27 cellular contexts compared by ENCODE assay signal in genomic region chr6:169997187-169997929, GRCh38.
DNase-seq lines count a peak whose midpoint lies in the region; ATAC-seq and TF ChIP-seq lines count a peak whose summit lies in the region.
"Had no signal": no experiment of that assay in that cellular context is flagged by ENCODE, and none has a peak within 500 bp of the region (broad histone marks: within the 10 kb centered on the region; RNA-seq: fewer than 3 reads in every experiment).

No MANE protein-coding gene starts in this region.

- H3K27me3 Mint-ChIP-seq in H9 (ENCODE audit: low read depth) = peaks cover 10% of the 10 kb centered on the region
- H3K27me3 Mint-ChIP-seq: CD4-positive, alpha-beta memory T cell; type B pancreatic cell had no signal

- no peak overlapping the region for H2BK15ac ChIP-seq in H9 (ENCODE audit: low read depth, low read length)

- no peak overlapping the region for H4K91ac ChIP-seq in H9 (ENCODE audit: insufficient read length, low read depth, low read length)

- H3K9me3 ChIP-seq in H9 (ENCODE audit: control insufficient read depth, low read depth, low read length) = peaks cover 2% of the 10 kb centered on the region
- H3K9me3 ChIP-seq in spleen = peaks cover 0 to 20% (median 11%) of the 10 kb centered on the region in 8 donors
- H3K9me3 ChIP-seq in BE2C = no peaks in the 10 kb centered on the region
- H3K9me3 ChIP-seq: colonic mucosa had no signal

- no peak overlapping the region for H3K14ac ChIP-seq in H9 (ENCODE audit: insufficient read depth, low read length)

- no peak overlapping the region for H2AK5ac ChIP-seq in H9 (ENCODE audit: insufficient read length, low read length)

- H3K79me2 ChIP-seq in H9 (ENCODE audit: insufficient read depth, low read length) = no peaks in the 10 kb centered on the region

- peaks cover 16 to 20% (median 20%) of the 10 kb centered on the region in 3 experiments for H3K36me3 Mint-ChIP-seq in H9 (ENCODE audit: insufficient read depth in 1 of 3, low read depth in 3 of 3)
- H3K36me3 Mint-ChIP-seq: type B pancreatic cell had no signal

- ATAC-seq in HG02938 (IDR thresholded peaks at IDR 0.05; ENCODE audit: unreplicated experiment) = no peak
- ATAC-seq: PC-3, Right ventricle myocardium inferior had no signal

- H3K4me1 Mint-ChIP-seq in H9 = peaks cover 11 to 16% of the 10 kb centered on the region in 2 experiments

- no peak overlapping the region for H3K23ac ChIP-seq in H9 (ENCODE audit: insufficient read length, low read depth, low read length)

- H3T11ph ChIP-seq in H9 (ENCODE audit: low read length) = no peak overlapping the region

- no peak overlapping the region for H2BK5ac ChIP-seq in H9 (ENCODE audit: insufficient read length, low read length)

- no CpG with 5 or more reads among the region's 11 CpGs for WGBS in H9 (ENCODE audit: extremely low coverage, insufficient read length, low lambda C conversion rate)
- WGBS in spleen, 5 donors = 68 to 88% (median 83%) methylated on average over 11 of the region's 11 CpGs

- TF ChIP-seq POLR2A in spleen (IDR thresholded peaks at IDR 0.05) = no peak

- H3K36me3 ChIP-seq in spleen (no peaks in the 10 kb centered on the region), BE2C (no peaks in the 10 kb centered on the region)
- H3K36me3 ChIP-seq: colonic mucosa, WERI-Rb-1 had no signal

- H4K8ac ChIP-seq in H9 (replicated peaks; ENCODE audit: insufficient read length, low read depth, low read length) = no peak overlapping the region

- no peak for TF ChIP-seq CTCF in H9 (conservative IDR thresholded peaks at IDR 0.05)
- TF ChIP-seq CTCF in spleen (IDR thresholded peaks at IDR 0.05 in 8 of 11, conservative IDR thresholded peaks at IDR 0.05 in 3 of 11) = no peak
- no peak for TF ChIP-seq CTCF in BE2C (IDR thresholded peaks at IDR 0.05; ENCODE audit: low read depth, low read length)

- no peaks in the 10 kb centered on the region for H3K23me2 ChIP-seq in H9 (ENCODE audit: insufficient read length, low read depth, low read length, poor library complexity, severe bottlenecking)

- no peak overlapping the region for H3K18ac ChIP-seq in H9 (ENCODE audit: insufficient read length, low read depth, low read length)

- no peak overlapping the region for H3K27ac Mint-ChIP-seq in H9
- H3K27ac Mint-ChIP-seq: activated T-helper 1 cell treated with anti-CD3 and anti-CD28 coated beads, Interleukin-12 subunit alpha, Interleukin-12 subunit beta, Interleukin-2, Interleukin-4 antibody, amounts not matched to agents 30 ng/mL and 10 ng/mL and 1 ng/mL, durations not matched to agents 14 hours and 24 hours and 36 hours; CD4-positive, alpha-beta memory T cell; T-helper 2 cell treated with Interferon-gamma antibody and Interleukin-4, amounts not matched to agents 5 μg/mL and 100 μg/mL, for 36 hours; type B pancreatic cell had no signal

- H4K5ac ChIP-seq in H9 (ENCODE audit: insufficient read length, low read depth, low read length) = no peak overlapping the region

- H3K4me3 ChIP-seq in spleen (no peak overlapping the region), BE2C (ENCODE audit: low read depth, low read length) (no peak overlapping the region)
- H3K4me3 ChIP-seq: colonic mucosa had no signal

- no peak overlapping the region for H3K4ac ChIP-seq in H9 (ENCODE audit: low read depth, low read length)

- H3K9me3 Mint-ChIP-seq in H9 = peaks cover 19 to 32% of the 10 kb centered on the region in 2 experiments

- H3K4me3 Mint-ChIP-seq in H9 = no peak overlapping the region
- H3K4me3 Mint-ChIP-seq: activated T-helper 1 cell treated with anti-CD3 and anti-CD28 coated beads, Interleukin-12 subunit alpha, Interleukin-12 subunit beta, Interleukin-2, Interleukin-4 antibody, amounts not matched to agents 30 ng/mL and 10 ng/mL and 1 ng/mL, durations not matched to agents 14 hours and 24 hours and 36 hours; CD4-positive, alpha-beta memory T cell; T-helper 2 cell treated with Interferon-gamma antibody and Interleukin-4, amounts not matched to agents 5 μg/mL and 100 μg/mL, for 36 hours; type B pancreatic cell had no signal

- no peak overlapping the region for H2BK12ac ChIP-seq in H9 (ENCODE audit: insufficient read length, low read depth, low read length)

- H3K56ac ChIP-seq in H9 (ENCODE audit: insufficient read length, low read depth, low read length) = no peak overlapping the region

- no peak overlapping the region for H3K4me2 ChIP-seq in H9 (ENCODE audit: insufficient read depth, insufficient read length, low read length)

- no peaks in the 10 kb centered on the region for H4K20me1 ChIP-seq in H9 (ENCODE audit: control insufficient read depth, insufficient read depth, insufficient read length)

- no peaks in the 10 kb centered on the region for H3K79me1 ChIP-seq in H9 (ENCODE audit: insufficient read depth, low read depth, low read length, poor library complexity, severe bottlenecking)

- H2BK120ac ChIP-seq in H9 (ENCODE audit: low read depth, low read length, poor library complexity, severe bottlenecking) = no peak overlapping the region

- H2BK20ac ChIP-seq in H9 (ENCODE audit: low read depth, low read length, poor library complexity, severe bottlenecking) = no peak overlapping the region

- intact Hi-C loops in spleen (cut with DNase I; ENCODE audit: low total_unique reads) = no loop called here

- DNase-seq in NOMO-1 treated with DMSO at 0.1 percent for 48 hours (lab: John Stamatoyannopoulos, UW; ENCODE audit: unreplicated experiment) (peak; percentile 57), NOMO-1 treated with dmso at 0.1 percent for 144 hours (lab: John Stamatoyannopoulos, UW; ENCODE audit: unreplicated experiment) (no peak), H9 (peak; percentile 10), kidney tubule cell (ENCODE audit: low spot score) (peak; percentile 28), spleen (peak; percentile 47), BE2C (no peak)
- no peak for DNase-seq in stimulated activated CD4-positive, alpha-beta T cell treated with anti-CD3 and anti-CD28 coated beads, Interleukin-4, amount 100 ng/mL, for 4 hours
- DNase-seq: activated CD4-positive, alpha-beta T cell treated with anti-CD3 and anti-CD28 coated beads for 48 hours; activated naive CD4-positive, alpha-beta T cell treated with anti-CD3 and anti-CD28 coated beads, Interleukin-2, amount 50 U/mL, for 16 hours; CD4-positive, alpha-beta memory T cell; colonic mucosa; effector CD8-positive, alpha-beta T cell; KG1; kidney glomerular epithelial cell; MM.1S; NCI-H146; NCI-H446 treated with DMSO at 0.1 percent for 48 hours; occipital lobe; PC-3; stimulated activated CD4-positive, alpha-beta T cell treated with anti-CD3 and anti-CD28 coated beads, Interleukin-1b, Interleukin-23, amount 100 ng/mL, for 48 hours; WERI-Rb-1 had no signal

- no peak overlapping the region for H3K27ac ChIP-seq in H9 (ENCODE audit: insufficient read length, low read depth, low read length)
- H3K27ac ChIP-seq in spleen = peak overlapping the region in 2 of 8 donors; percentile 23 to 30
- H3K27ac ChIP-seq: 22Rv1, colonic mucosa, WERI-Rb-1 had no signal

- H3K27me3 ChIP-seq in H9 (ENCODE audit: insufficient read depth, low read length) (no peaks in the 10 kb centered on the region), spleen (replicated peaks in 1 of 7) (peaks cover 0 to 65% (median 7%) of the 10 kb centered on the region in 7 donors), BE2C (no peaks in the 10 kb centered on the region)
- H3K27me3 ChIP-seq: colonic mucosa had no signal

- H2AFZ ChIP-seq in H9 (ENCODE audit: low read length) = no peak overlapping the region

- no peaks in the 10 kb centered on the region; the same call in 1 of the 2 replicates for H3K4me1 ChIP-seq in H9 (ENCODE audit: insufficient read depth, low read length)
- peaks cover 5 to 15% (median 7%) of the 10 kb centered on the region in 6 donors for H3K4me1 ChIP-seq in spleen
- H3K4me1 ChIP-seq in BE2C = no peaks in the 10 kb centered on the region
- H3K4me1 ChIP-seq: colonic mucosa had no signal

- no peak overlapping the region for H3K9ac ChIP-seq in H9 (ENCODE audit: extremely low read depth, insufficient read length, low read length)

Comparison
In these comparisons a context has a peak if more than half of its experiments do, and no peak if none do; other contexts are left out.
1. DNase-seq: peak in NOMO-1 treated with DMSO at 0.1 percent for 48 hours (single experiment), H9 (single experiment), kidney tubule cell (single experiment) and spleen (single experiment); none in NOMO-1 treated with dmso at 0.1 percent for 144 hours (single experiment), stimulated activated CD4-positive, alpha-beta T cell treated with anti-CD3 and anti-CD28 coated beads, Interleukin-4, amount 100 ng/mL, for 4 hours (0 of 2) and BE2C (single experiment).